ENCODE assay signal across 24 cellular contexts in genomic region chr10:29450405-29450804, GRCh38.
DNase-seq lines count a peak whose midpoint lies in the region; ATAC-seq, FAIRE-seq and TF ChIP-seq lines count a peak whose summit lies in the region.
"Had no signal": no experiment of that assay in that cellular context is flagged by ENCODE, and none has a peak within 500 bp of the region (broad histone marks: within the 10 kb centered on the region; RNA-seq: fewer than 3 reads in every experiment).

No MANE protein-coding gene starts in this region.

- H3K4me2 ChIP-seq in A549 (no peak overlapping the region), K562 (ENCODE audit: insufficient read depth, low read length) (no peak overlapping the region), trophoblast cell (ENCODE audit: low read length) (no peak overlapping the region)
- H3K4me2 ChIP-seq: BLaER1 treated with 17β-estradiol and CSF1 and Interleukin-3, amounts not matched to agents 10 nM and 100 nM had no signal

- no peaks in the 10 kb centered on the region for H3K9me3 ChIP-seq in A549
- H3K9me3 ChIP-seq in K562 (replicated peaks; ENCODE audit: control insufficient read depth, insufficient read depth, low read depth, low read length), result no peaks in the 10 kb centered on the region
- no peaks in the 10 kb centered on the region for H3K9me3 ChIP-seq in trophoblast cell (ENCODE audit: insufficient read depth, low read depth, low read length)

- TF ChIP-seq CTCF in A549 (IDR thresholded peaks at IDR 0.05), result no peak
- no peak for TF ChIP-seq CTCF in K562 (IDR thresholded peaks at IDR 0.05 in 2 of 3, conservative IDR thresholded peaks at IDR 0.05 in 1 of 3; ENCODE audit: insufficient read depth in 2 of 3, low read depth in 1 of 3, low read length in 3 of 3)

- H3K14ac ChIP-seq in trophoblast cell (ENCODE audit: low read length), result no peak overlapping the region

- no peak overlapping the region for H2BK12ac ChIP-seq in trophoblast cell (ENCODE audit: low read length)

- no peaks in the 10 kb centered on the region for H3K79me1 ChIP-seq in trophoblast cell (ENCODE audit: low read length)

- H4K91ac ChIP-seq in trophoblast cell (ENCODE audit: low read depth, low read length), result peak overlapping the region; percentile 1

- no peak overlapping the region for H3K4ac ChIP-seq in trophoblast cell (ENCODE audit: low read depth, low read length)

- H3K4me1 ChIP-seq in A549, result 0 out of 3 replicates have a peak, but pooled peaks cover 5% of the 10 kb centered on the region
- H3K4me1 ChIP-seq in K562 (replicated peaks in 1 of 2; ENCODE audit: control insufficient read depth in 2 of 2, insufficient read depth in 2 of 2, low read length in 2 of 2), result 0 out of 5 replicates have a peak, but pooled peaks cover 0 to 3% of the 10 kb centered on the region in 2 experiments
- H3K4me1 ChIP-seq in trophoblast cell (ENCODE audit: control insufficient read depth in 1 of 2, insufficient read depth in 2 of 2, low read length in 2 of 2), result no peaks in the 10 kb centered on the region

- TF ChIP-seq RAD21 in A549 (conservative IDR thresholded peaks at IDR 0.05 in 1 of 2, IDR thresholded peaks at IDR 0.05 in 1 of 2) (no peak), K562 (CRISPR knock-in tag; conservative IDR thresholded peaks at IDR 0.05 in 1 of 2, IDR thresholded peaks at IDR 0.05 in 1 of 2) (no peak)

- no peak overlapping the region for H2AFZ ChIP-seq in K562 (ENCODE audit: low read depth, low read length)
- H2AFZ ChIP-seq in trophoblast cell (ENCODE audit: insufficient read depth, low read length, poor library complexity), result no peak overlapping the region

- TF ChIP-seq EP300 in A549 (IDR thresholded peaks at IDR 0.05) (no peak), K562 (IDR thresholded peaks at IDR 0.05; ENCODE audit: low read length) (no peak)

- H3K36me3 ChIP-seq in K562 (ENCODE audit: control insufficient read depth, insufficient read depth, low read length) (no peaks in the 10 kb centered on the region; the same call in 2 of the 3 replicates), trophoblast cell (ENCODE audit: control insufficient read depth in 1 of 2, insufficient read depth in 2 of 2, low read length in 2 of 2) (no peaks in the 10 kb centered on the region)

- H2AK5ac ChIP-seq in trophoblast cell (ENCODE audit: low read length), result no peak overlapping the region

- BruUV-seq in K562 (replicated peaks; lab: Mats Ljungman, UMichigan), result no TSS peak

- H3K27ac ChIP-seq in A549 (no peak overlapping the region), K562 (ENCODE audit: extremely low read depth, low read depth, low read length) (no peak overlapping the region), trophoblast cell (ENCODE audit: low read depth, low read length) (no peak overlapping the region)
- H3K27ac ChIP-seq: 22Rv1; BLaER1 treated with 17β-estradiol and CSF1 and Interleukin-3, amounts not matched to agents 10 nM and 100 nM; C4-2B had no signal

- no peak overlapping the region for H3K18ac ChIP-seq in trophoblast cell (ENCODE audit: low read length)

- H3K27me3 ChIP-seq in K562 (ENCODE audit: control insufficient read depth in 2 of 2, insufficient read depth in 2 of 2, low read length in 2 of 2), result no peaks in the 10 kb centered on the region
- H3K27me3 ChIP-seq in trophoblast cell (ENCODE audit: insufficient read depth, low read length), result no peaks in the 10 kb centered on the region
- H3K27me3 ChIP-seq: BLaER1 treated with 17β-estradiol and CSF1 and Interleukin-3, amounts not matched to agents 10 nM and 100 nM had no signal

- peaks cover 5% of the 10 kb centered on the region for H4K20me1 ChIP-seq in K562 (replicated peaks; ENCODE audit: control insufficient read depth, insufficient read depth, low read length)

- no peak for FAIRE-seq in A549 (lab: Jason Lieb, UNC)
- no peak for FAIRE-seq in K562 (lab: Jason Lieb, UNC)
- FAIRE-seq: GM12878, GM12892, GM18507, GM19239 had no signal

- H3K4me3 ChIP-seq in A549 (no peak overlapping the region), K562 (no peak overlapping the region), trophoblast cell (ENCODE audit: low read depth, low read length) (no peak overlapping the region)
- H3K4me3 ChIP-seq: BLaER1 treated with 17β-estradiol and CSF1 and Interleukin-3, amounts not matched to agents 10 nM and 100 nM; GM12878 had no signal

- CTCF ChIA-PET in A549 (lab: Yijun Ruan, JAX), result interaction anchor here (0.9 to 3.1 kb wide), 6 partner anchors 10 to 786 kb away, joined by 3 to 17 read pairs (median 5); no protein-coding TSS in a partner anchor
- CTCF ChIA-PET in K562 (lab: Yijun Ruan, JAX; ENCODE audit: low intra/inter-chr PET ratio), result no interaction called here

- no peaks in the 10 kb centered on the region for H3K9me1 ChIP-seq in K562 (ENCODE audit: control insufficient read depth, insufficient read depth, low read length)

- H4K8ac ChIP-seq in trophoblast cell (ENCODE audit: low read depth, low read length), result no peak overlapping the region

- no peak overlapping the region for H3K23ac ChIP-seq in trophoblast cell (ENCODE audit: low read length)

- no peak overlapping the region for H2BK120ac ChIP-seq in trophoblast cell (ENCODE audit: insufficient read depth, low read length, poor library complexity)

- no peak overlapping the region for H4K12ac ChIP-seq in trophoblast cell (ENCODE audit: low read depth, low read length)

- in situ Hi-C loops in K562 (cut with MboI), result no loop called here

- ATAC-seq in A549 (no peak), K562 (no peak)
- ATAC-seq: GM12878 had no signal

- H3K9ac ChIP-seq in K562 (ENCODE audit: insufficient read depth in 1 of 2, low read depth in 2 of 2, low read length in 2 of 2) (no peak overlapping the region), trophoblast cell (ENCODE audit: low read length) (no peak overlapping the region)
- H3K9ac ChIP-seq: BLaER1 treated with 17β-estradiol and CSF1 and Interleukin-3, amounts not matched to agents 10 nM and 100 nM had no signal

- intact Hi-C loops in K562 (cut with micrococcal nuclease), result no loop called here

- WGBS in A549 (ENCODE audit: missing lambda C conversion rate), result 95% methylated on average over 6 of the region's 6 CpGs
- 74% methylated on average over 6 of the region's 6 CpGs for WGBS in K562 (ENCODE audit: insufficient coverage, low coverage, missing lambda C conversion rate)
- no CpG with 5 or more reads among the region's 6 CpGs for WGBS in trophoblast cell (ENCODE audit: extremely low coverage, insufficient coverage, insufficient read length)

- DNase-seq in A549 (ENCODE audit: low read depth in 1 of 2, low spot score in 1 of 2), result no peak
- DNase-seq in K562 (ENCODE audit: extremely low read depth in 1 of 4, low spot score in 3 of 4), result no peak
- no peak for DNase-seq in trophoblast cell
- DNase-seq in cortex of kidney (lab: John Stamatoyannopoulos, UW), result no peak
- DNase-seq in islet precursor cell, result no peak
- DNase-seq: AML-193; CD4-positive, alpha-beta memory T cell; CD4-positive, CD25-positive, alpha-beta regulatory T cell; CD8-positive, alpha-beta memory T cell; COR-L47; DMS 273 treated with DMSO at 0.1 percent for 48 hours; DMS153; DMS53; DMS79; DND-41; EL; GDM1 had no signal

- POLR2A ChIA-PET in A549 (lab: Yijun Ruan, JAX), result no interaction called here
- POLR2A ChIA-PET in K562 (lab: Yijun Ruan, JAX), result no interaction called here

- H3K79me2 ChIP-seq in K562 (ENCODE audit: control insufficient read depth, insufficient read depth, low read length) (no peaks in the 10 kb centered on the region), trophoblast cell (ENCODE audit: control insufficient read depth, insufficient read depth, low read length, poor library complexity) (no peaks in the 10 kb centered on the region)

- no peak for TF ChIP-seq POLR2A in A549 (IDR thresholded peaks at IDR 0.05; ENCODE audit: low read length)
- no peak for TF ChIP-seq POLR2A in K562 (conservative IDR thresholded peaks at IDR 0.05)

- H2BK5ac ChIP-seq in trophoblast cell (ENCODE audit: low read depth, low read length, poor library complexity), result no peak overlapping the region

TF ChIP-seq in A549, 52 proteins besides CTCF, POLR2A, EP300 and RAD21:
- peak; percentile 57 for TF ChIP-seq ZFP36 (IDR thresholded peaks at IDR 0.05; ENCODE audit: borderline replicate concordance, partially characterized antibody)
- TF ChIP-seq HMGXB4 (CRISPR knock-in tag; IDR thresholded peaks at IDR 0.05; ENCODE audit: borderline replicate concordance), result no peak

TF ChIP-seq in K562, 482 proteins besides CTCF, POLR2A, EP300 and RAD21:
- TF ChIP-seq TAF9B (IDR thresholded peaks at IDR 0.05; ENCODE audit: partially characterized antibody) (no peak), HNRNPH1 (optimal IDR thresholded peaks at IDR 0.05; ENCODE audit: low read depth, low read length) (no peak), TCFL5 (CRISPR knock-in tag; conservative IDR thresholded peaks at IDR 0.05) (no peak), RBM34 (IDR thresholded peaks at IDR 0.05; ENCODE audit: borderline replicate concordance, insufficient read depth, low read length) (no peak), ZFP36 (IDR thresholded peaks at IDR 0.05; ENCODE audit: low read depth, low read length, partially characterized antibody) (peak; percentile 90), SREBF1 (IDR thresholded peaks at IDR 0.05; ENCODE audit: borderline replicate concordance, low read depth, low read length) (no peak), NR2C1 (IDR thresholded peaks at IDR 0.05) (no peak), NR2C1 (tag; IDR thresholded peaks at IDR 0.05) (no peak)
- TF ChIP-seq, protein P1, sequence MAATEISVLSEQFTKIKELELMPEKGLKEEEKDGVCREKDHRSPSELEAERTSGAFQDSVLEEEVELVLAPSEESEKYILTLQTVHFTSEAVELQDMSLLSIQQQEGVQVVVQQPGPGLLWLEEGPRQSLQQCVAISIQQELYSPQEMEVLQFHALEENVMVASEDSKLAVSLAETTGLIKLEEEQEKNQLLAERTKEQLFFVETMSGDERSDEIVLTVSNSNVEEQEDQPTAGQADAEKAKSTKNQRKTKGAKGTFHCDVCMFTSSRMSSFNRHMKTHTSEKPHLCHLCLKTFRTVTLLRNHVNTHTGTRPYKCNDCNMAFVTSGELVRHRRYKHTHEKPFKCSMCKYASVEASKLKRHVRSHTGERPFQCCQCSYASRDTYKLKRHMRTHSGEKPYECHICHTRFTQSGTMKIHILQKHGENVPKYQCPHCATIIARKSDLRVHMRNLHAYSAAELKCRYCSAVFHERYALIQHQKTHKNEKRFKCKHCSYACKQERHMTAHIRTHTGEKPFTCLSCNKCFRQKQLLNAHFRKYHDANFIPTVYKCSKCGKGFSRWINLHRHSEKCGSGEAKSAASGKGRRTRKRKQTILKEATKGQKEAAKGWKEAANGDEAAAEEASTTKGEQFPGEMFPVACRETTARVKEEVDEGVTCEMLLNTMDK (IDR thresholded peaks at IDR 0.05; ENCODE audit: borderline replicate concordance, insufficient read depth, low read depth, low read length, poor library complexity, severe bottlenecking), result no peak

Comparison
In these comparisons a context has a peak if more than half of its experiments do, and no peak if none do; other contexts are left out.
1. Of the 35 proteins assayed by ChIP-seq in both K562 and A549: peak only in K562: none; only in A549: none; in both: ZFP36; in neither: 34.